In genomic region chr11:73308963-73309960, GRCh38 we compare ENCODE assay signal across 8 cellular contexts. TPM values are rescaled to one million over a fixed set of nuclear protein-coding genes. Genes with fewer than 3 reads are reported as not detected.
DNase-seq lines count a peak whose midpoint lies in the region; ATAC-seq, FAIRE-seq and TF ChIP-seq lines count a peak whose summit lies in the region.

No MANE protein-coding gene starts in this region.

- CTCF ChIA-PET in H1 (lab: Charles Lee; ENCODE audit: partially characterized antibody): interaction anchor here (0.6 to 25.1 kb wide), 10 partner anchors 15 to 84 kb away, joined by 3 to 383 read pairs (median 7); no protein-coding TSS in a partner anchor

- peaks cover 6% of the 10 kb centered on the region for H3K27me3 Mint-ChIP-seq in memory B cell
- no peaks in the 10 kb centered on the region for H3K27me3 Mint-ChIP-seq in type B pancreatic cell

- no peaks in the 10 kb centered on the region for H3K36me3 ChIP-seq in H1 (ENCODE audit: control insufficient read depth in 2 of 4, insufficient read depth in 4 of 4, low read length in 3 of 4)

- no peak overlapping the region for H2AK5ac ChIP-seq in H1 (ENCODE audit: low read depth, low read length)

- peak overlapping the region; percentile 8 to 52 (median 36); a peak in 3 of 7 replicates for H3K9ac ChIP-seq in H1 (replicated peaks in 1 of 4; ENCODE audit: extremely low read depth in 1 of 4, low read depth in 3 of 4, low read length in 3 of 4)

- no peak overlapping the region for H3K56ac ChIP-seq in H1 (replicated peaks; ENCODE audit: insufficient read length, low read depth, low read length)

- H3K4me3 Mint-ChIP-seq in memory B cell: peak overlapping the region; percentile 37
- H3K4me3 Mint-ChIP-seq in type B pancreatic cell: peak overlapping the region; percentile 82

- no peaks in the 10 kb centered on the region for H3K9me3 Mint-ChIP-seq in memory B cell
- no peaks in the 10 kb centered on the region for H3K9me3 Mint-ChIP-seq in type B pancreatic cell

- 0 out of 2 replicates have a peak overlapping the region, but pooled peaks have one; percentile 29 for H2BK15ac ChIP-seq in H1 (ENCODE audit: low read length)

- TF ChIP-seq CTCF in GM12865 (IDR thresholded peaks at IDR 0.05; ENCODE audit: insufficient read depth, low read depth, low read length, missing control alignments) (no peak), H1 (IDR thresholded peaks at IDR 0.05; ENCODE audit: control extremely low read depth in 1 of 3, insufficient read depth in 1 of 3, low read depth in 1 of 3, low read length in 3 of 3) (no peak), type B pancreatic cell (conservative IDR thresholded peaks at IDR 0.05) (no peak)

- no peak overlapping the region for H3K4ac ChIP-seq in H1 (replicated peaks; ENCODE audit: insufficient read length, low read depth, low read length)

- no peak overlapping the region for H3K23ac ChIP-seq in H1 (ENCODE audit: insufficient read length)

- no peak overlapping the region for H3K14ac ChIP-seq in H1 (ENCODE audit: insufficient read length)

- peak in 1 of 2 experiments; percentile 33; a peak in 1 of 3 replicates for TF ChIP-seq POLR2A in H1 (IDR thresholded peaks at IDR 0.05; ENCODE audit: control extremely low read depth in 1 of 2, low read depth in 2 of 2, low read length in 2 of 2)

- no peak overlapping the region for H2BK20ac ChIP-seq in H1 (ENCODE audit: low read length)

- H3K18ac ChIP-seq in H1 (ENCODE audit: extremely low read depth, low read length): no peak overlapping the region; the same call in none of the 2 replicates

- H3K79me2 ChIP-seq in H1 (ENCODE audit: control insufficient read depth in 1 of 2, insufficient read depth in 2 of 2, low read length in 2 of 2): no peaks in the 10 kb centered on the region

- FAIRE-seq in H1 (lab: Jason Lieb, UNC): no peak

- H3K4me1 Mint-ChIP-seq in memory B cell (peaks cover 13% of the 10 kb centered on the region), type B pancreatic cell (ENCODE audit: unreplicated experiment) (peaks cover 39% of the 10 kb centered on the region)

- no peak overlapping the region for H4K5ac ChIP-seq in H1 (ENCODE audit: insufficient read length, low read depth, low read length)

- TF ChIP-seq EP300 in H1 (IDR thresholded peaks at IDR 0.05; ENCODE audit: borderline replicate concordance in 1 of 2, low read depth in 2 of 2, low read length in 2 of 2): no peak; a peak in 1 of 3 replicates

- H3K4me1 ChIP-seq in H1 (replicated peaks in 1 of 4; ENCODE audit: control insufficient read depth in 3 of 4, insufficient read depth in 4 of 4, low read length in 3 of 4): peaks cover 3 to 20% (median 9%) of the 10 kb centered on the region in 4 experiments; a peak in 6 of 7 replicates

- DNase-seq in GM12865 (ENCODE audit: low read depth): peak; percentile 42
- peak; percentile 88 for DNase-seq in OCI-M1 (lab: John Stamatoyannopoulos, UW)
- DNase-seq in H1 (ENCODE audit: low read depth in 1 of 2, low spot score in 2 of 2): peak in 1 of 2 experiments; percentile 88
- DNase-seq in memory B cell (ENCODE audit: low spot score in 2 of 2): no peak
- peak; percentile 84 for DNase-seq in type B pancreatic cell (ENCODE audit: extremely low spot score, unreplicated experiment)
- DNase-seq in T-helper 9 cell: no peak
- DNase-seq in central memory CD4-positive, alpha-beta T cell: no peak

- H3K79me1 ChIP-seq in H1 (ENCODE audit: low read depth, low read length): peaks cover 6% of the 10 kb centered on the region

- H2AFZ ChIP-seq in H1 (ENCODE audit: low read length): no peak overlapping the region

- peaks cover 0 to 43% (median 30%) of the 10 kb centered on the region in 4 experiments; a peak in 6 of 7 replicates for H3K27me3 ChIP-seq in H1 (replicated peaks in 1 of 4; ENCODE audit: control insufficient read depth in 3 of 4, extremely low read depth in 1 of 4, insufficient read depth in 3 of 4, low read length in 3 of 4)

- peaks cover 18% of the 10 kb centered on the region for H3K23me2 ChIP-seq in H1 (ENCODE audit: low read depth, low read length)

- peak overlapping the region; percentile 27; the same call in 1 of the 2 replicates for H2BK12ac ChIP-seq in H1 (ENCODE audit: low read depth, low read length)

- no peak overlapping the region for H3K27ac Mint-ChIP-seq in memory B cell
- H3K27ac Mint-ChIP-seq in type B pancreatic cell: peak overlapping the region; percentile 74

- H2BK5ac ChIP-seq in H1 (ENCODE audit: low read depth, low read length): no peak overlapping the region

- ATAC-seq in memory B cell (ENCODE audit: low read depth): no peak
- ATAC-seq in GM19452 (IDR thresholded peaks at IDR 0.05; ENCODE audit: unreplicated experiment): no peak

- no peak for TF ChIP-seq RAD21 in H1 (IDR thresholded peaks at IDR 0.05 in 1 of 2, conservative IDR thresholded peaks at IDR 0.05 in 1 of 2; ENCODE audit: low read depth in 2 of 2, low read length in 2 of 2)

- no peak overlapping the region for H2BK120ac ChIP-seq in H1 (replicated peaks; ENCODE audit: low read depth, low read length)

- H3K9me3 ChIP-seq in H1 (ENCODE audit: insufficient read depth in 2 of 2, low read depth in 1 of 2, low read length in 1 of 2): no peaks in the 10 kb centered on the region

- H3K4me3 ChIP-seq in GM12865 (ENCODE audit: low read depth, low read length) (peak overlapping the region; percentile 72), H1 (ENCODE audit: extremely low read depth in 1 of 4, insufficient read depth in 2 of 4, low read depth in 3 of 4, low read length in 4 of 4) (peak overlapping the region; percentile 57 to 88 (median 84))

- H3K27ac ChIP-seq in H1 (ENCODE audit: low read depth, low read length): no peak overlapping the region

- H4K91ac ChIP-seq in H1 (replicated peaks; ENCODE audit: insufficient read length, low read length): no peak overlapping the region

- peak overlapping the region; percentile 37 to 98 for H3K4me2 ChIP-seq in H1 (ENCODE audit: insufficient read depth in 1 of 2, low read depth in 2 of 2, low read length in 2 of 2)

- H4K20me1 ChIP-seq in H1 (replicated peaks in 1 of 2; ENCODE audit: control insufficient read depth in 1 of 2, insufficient read depth in 2 of 2, low read length in 2 of 2): peaks cover 11 to 30% of the 10 kb centered on the region in 2 experiments

- WGBS in H1 (ENCODE audit: extremely low coverage in 1 of 2, insufficient coverage in 1 of 2, insufficient read length in 1 of 2, insufficient replicate concordance in 2 of 2, low coverage in 1 of 2, low lambda C conversion rate in 2 of 2, missing lambda C conversion rate in 1 of 2), 2 experiments: 9% methylated on average over 65 of the region's 80 CpGs; no CpG with 5 or more reads in 1 of the 2 experiments

- 0 out of 2 replicates have a peak overlapping the region, but pooled peaks have one; percentile 43 for H4K8ac ChIP-seq in H1 (ENCODE audit: extremely low read depth, insufficient read depth, low read length)

- POLR2A ChIA-PET in H1 (lab: Charles Lee; ENCODE audit: partially characterized antibody): interaction anchor here (0.7 to 7.8 kb wide), 18 partner anchors 8 to 167 kb away, joined by 3 to 91 read pairs (median 4); partner anchors contain the start of gene FCHSD2

- H3K36me3 Mint-ChIP-seq in memory B cell (no peaks in the 10 kb centered on the region), type B pancreatic cell (no peaks in the 10 kb centered on the region)

TF ChIP-seq in H1, 55 proteins besides CTCF, POLR2A, EP300 and RAD21 (continues in another document):
- TF ChIP-seq HDAC2 (IDR thresholded peaks at IDR 0.05; ENCODE audit: borderline replicate concordance in 1 of 2, low read depth in 2 of 2, low read length in 2 of 2) (no peak), RXRA (IDR thresholded peaks at IDR 0.05; ENCODE audit: insufficient read depth, low read depth, low read length) (no peak), EGR1 (IDR thresholded peaks at IDR 0.05; ENCODE audit: borderline replicate concordance, low read depth, low read length) (no peak), CHD2 (IDR thresholded peaks at IDR 0.05; ENCODE audit: low read length) (no peak), KDM4A (IDR thresholded peaks at IDR 0.05; ENCODE audit: low read depth, low read length, severe bottlenecking) (peak; percentile 52), TCF12 (IDR thresholded peaks at IDR 0.05; ENCODE audit: low read depth, low read length) (no peak), SRF (IDR thresholded peaks at IDR 0.05; ENCODE audit: low read depth, low read length) (no peak), SP1 (IDR thresholded peaks at IDR 0.05; ENCODE audit: low read depth, low read length) (peak; percentile 62; the same call in 1 of the 2 replicates), SUZ12 (IDR thresholded peaks at IDR 0.05; ENCODE audit: low read length) (peak; percentile 34; the same call in 1 of the 2 replicates), USF2 (IDR thresholded peaks at IDR 0.05; ENCODE audit: low read length) (no peak)

RNA-seq across cellular contexts. Expression of gene ARHGEF17, which starts 1.2 kb away (rescaled TPM):
- total RNA-seq in H1 (2021; fragmentation: NEBNext Ultra II Directional; extraction: Animal tissue kit (Norgen Biotek cat#: 25700)): 12.9 and 14.6 TPM in 2 replicates
- polyA plus RNA-seq in H1 (2011; rRNA removed): 11.3 and 23.4 TPM in 2 replicates
- 12.4 TPM for polyA plus RNA-seq in H1 (2011; cell fraction: cytosol; rRNA removed)
- polyA plus RNA-seq in H1 (2011; cell fraction: nucleus; rRNA removed): 65.2 TPM
- polyA plus RNA-seq in H1 (2012, experiment 1 of 2): 5.6 to 10.8 TPM (median 10.0 TPM) in 4 replicates
- 7.7 TPM for polyA plus RNA-seq in H1 (2012, experiment 2 of 2)
- 5.6 TPM for polyA plus RNA-seq in H1 (2013, experiment 1 of 2)
- polyA plus RNA-seq in H1 (2013, experiment 2 of 2): 5.2 TPM
- polyA minus RNA-seq in H1 (2011; rRNA and poly(A)+ RNA removed): 15.5 and 17.0 TPM in 2 replicates
- 26.9 TPM for polyA minus RNA-seq in H1 (2011; cell fraction: cytosol; rRNA and poly(A)+ RNA removed)
- polyA minus RNA-seq in H1 (2011; cell fraction: nucleus; rRNA and poly(A)+ RNA removed): 34.7 TPM
- 29.2 and 69.7 TPM in 2 replicates for total RNA-seq in type B pancreatic cell (ENCODE audit: low replicate concordance)

RNA-seq across cellular contexts. Expression of gene P2RY6, which starts 37.1 kb away (rescaled TPM):
- not detected in 2 replicates for total RNA-seq in H1 (2021; fragmentation: NEBNext Ultra II Directional; extraction: Animal tissue kit (Norgen Biotek cat#: 25700))
- polyA plus RNA-seq in H1 (2011; rRNA removed): 0.15 and 0.20 TPM in 2 replicates
- polyA plus RNA-seq in H1 (2011; cell fraction: cytosol; rRNA removed): 0.26 TPM
- polyA plus RNA-seq in H1 (2011; cell fraction: nucleus; rRNA removed): 0.13 TPM
- 0.09 to 0.11 TPM in 2 of 4 replicates, not detected in the others for polyA plus RNA-seq in H1 (2012, experiment 1 of 2)
- not detected for polyA plus RNA-seq in H1 (2012, experiment 2 of 2)
- 0.18 TPM for polyA plus RNA-seq in H1 (2013, experiment 1 of 2)
- polyA plus RNA-seq in H1 (2013, experiment 2 of 2): 0.07 TPM
- 0.17 and 0.32 TPM in 2 replicates for polyA minus RNA-seq in H1 (2011; rRNA and poly(A)+ RNA removed)
- not detected for polyA minus RNA-seq in H1 (2011; cell fraction: cytosol; rRNA and poly(A)+ RNA removed)
- polyA minus RNA-seq in H1 (2011; cell fraction: nucleus; rRNA and poly(A)+ RNA removed): not detected
- 3.0 and 14.8 TPM in 2 replicates for total RNA-seq in type B pancreatic cell (ENCODE audit: low replicate concordance)

Comparison
In these comparisons a context has a peak if more than half of its experiments do, and no peak if none do; other contexts are left out.
1. DNase-seq: peak in GM12865 (single experiment), OCI-M1 (single experiment) and type B pancreatic cell (single experiment); none in memory B cell (0 of 2), T-helper 9 cell (single experiment) and central memory CD4-positive, alpha-beta T cell (single experiment).